In the genomic region with DNA sequence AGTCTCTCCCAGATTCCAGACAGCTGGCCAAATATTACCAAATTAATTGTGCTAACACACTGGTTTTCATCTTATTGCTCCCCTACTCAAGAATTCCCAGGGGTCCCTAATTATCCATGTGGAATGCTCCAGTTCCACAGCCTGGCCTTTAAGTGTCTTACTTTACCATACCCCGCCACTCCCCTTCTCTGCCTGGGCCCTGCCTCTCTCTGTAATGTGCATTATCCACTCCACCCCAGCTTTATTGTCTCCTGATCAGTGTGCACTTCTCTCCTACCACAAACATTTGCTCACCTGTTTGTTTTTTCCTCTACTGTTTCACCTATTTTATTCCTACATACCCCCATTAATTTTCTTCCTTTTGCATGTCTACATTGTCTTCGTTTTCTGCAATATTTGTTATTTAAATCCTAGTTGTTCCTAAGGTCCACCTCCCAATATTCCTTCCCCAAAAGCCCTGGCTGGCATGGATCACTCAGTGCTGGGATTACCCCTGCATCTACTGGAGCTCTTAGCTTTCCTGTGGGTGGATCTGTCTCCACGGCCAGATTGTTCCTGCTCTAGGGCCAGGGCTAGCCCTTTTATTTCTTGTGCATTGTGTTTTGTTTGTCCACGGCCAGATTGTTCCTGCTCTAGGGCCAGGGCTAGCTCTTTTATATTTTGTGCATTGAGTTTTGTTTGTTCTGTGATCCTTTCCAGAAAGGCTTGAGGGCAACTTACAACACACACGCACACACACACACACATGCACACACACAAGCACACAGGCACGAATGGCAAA, we compare ENCODE assay signal across 20 cellular contexts. TPM values are rescaled to one million over a fixed set of nuclear protein-coding genes. Genes with fewer than 3 reads are reported as not detected.
DNase-seq lines count a peak whose midpoint lies in the region; ATAC-seq and TF ChIP-seq lines count a peak whose summit lies in the region.
"Had no signal": no experiment of that assay in that cellular context is flagged by ENCODE, and none has a peak within 500 bp of the region (broad histone marks: within the 10 kb centered on the region; RNA-seq: fewer than 3 reads in every experiment).

No MANE protein-coding gene starts in this region.

- H3K4me1 ChIP-seq in colonic mucosa (no peaks in the 10 kb centered on the region), PC-9 (replicated peaks; ENCODE audit: insufficient read depth) (no peaks in the 10 kb centered on the region; the same call in 1 of the 2 replicates)
- H3K4me1 ChIP-seq: adrenal gland had no signal

- H2AFZ ChIP-seq in PC-9, result no peak overlapping the region
- H2AFZ ChIP-seq: hepatocyte had no signal

- H3K27ac ChIP-seq in colonic mucosa, result peak overlapping the region; percentile 87
- H3K27ac ChIP-seq in PC-9, result no peak overlapping the region
- H3K27ac ChIP-seq: adrenal gland, hepatocyte, thyroid gland had no signal

- H3K79me2 ChIP-seq in PC-9 (ENCODE audit: low read depth), result no peaks in the 10 kb centered on the region
- H3K79me2 ChIP-seq: hepatocyte had no signal

- POLR2A ChIA-PET in PC-9 (lab: Charles Lee; ENCODE audit: unreplicated experiment), result no interaction called here

- H3K4me3 ChIP-seq in colonic mucosa (no peak overlapping the region), PC-9 (no peak overlapping the region)
- H3K4me3 ChIP-seq: adrenal gland, hepatocyte, thyroid gland had no signal

- no peaks in the 10 kb centered on the region for H3K27me3 ChIP-seq in colonic mucosa
- no peaks in the 10 kb centered on the region for H3K27me3 ChIP-seq in PC-9 (ENCODE audit: insufficient read depth, low read depth)
- H3K27me3 ChIP-seq: adrenal gland, hepatocyte, thyroid gland had no signal

- TF ChIP-seq CTCF in colonic mucosa (IDR thresholded peaks at IDR 0.05) (no peak), PC-9 (conservative IDR thresholded peaks at IDR 0.05) (no peak)

- CTCF ChIA-PET in PC-9 (lab: Charles Lee), result no interaction called here

- ATAC-seq in GM21737 (IDR thresholded peaks at IDR 0.05; ENCODE audit: unreplicated experiment) (no peak), HG02588 (IDR thresholded peaks at IDR 0.05; ENCODE audit: unreplicated experiment) (no peak)
- ATAC-seq: activated CD8-positive, alpha-beta T cell treated with anti-CD3 and anti-CD28 coated beads, Interleukin-2, amount 10 ng/mL, durations not matched to agents 7 days and 5 days; stimulated activated effector memory CD8-positive, alpha-beta T cell treated with anti-CD3 and anti-CD28 coated beads, Interleukin-12 subunit alpha, Interleukin-12 subunit beta, amount 100 ng/mL, for 72 hours had no signal

- no peaks in the 10 kb centered on the region for H3F3A ChIP-seq in PC-9 (ENCODE audit: insufficient read depth, low read depth)

- no peaks in the 10 kb centered on the region for H3K36me3 ChIP-seq in colonic mucosa
- H3K36me3 ChIP-seq in PC-9 (ENCODE audit: low read depth), result no peaks in the 10 kb centered on the region
- H3K36me3 ChIP-seq: adrenal gland, thyroid gland had no signal

- no peaks in the 10 kb centered on the region for H3K9me3 ChIP-seq in colonic mucosa
- H3K9me3 ChIP-seq in PC-9 (ENCODE audit: insufficient read depth, low read depth), result no peaks in the 10 kb centered on the region
- H3K9me3 ChIP-seq: adrenal gland, thyroid gland had no signal

- H4K20me1 ChIP-seq in PC-9 (ENCODE audit: insufficient read depth), result no peaks in the 10 kb centered on the region

- no peaks in the 10 kb centered on the region for H3K9me2 ChIP-seq in PC-9 (ENCODE audit: insufficient read depth)

- DNase-seq in NCI-H2081 (lab: John Stamatoyannopoulos, UW) (peak; percentile 39 to 52), NCI-H2081 treated with DMSO at 0.1 percent for 48 hours (lab: John Stamatoyannopoulos, UW) (no peak), NCI-H187 (lab: John Stamatoyannopoulos, UW) (peak; percentile 57 to 73), colonic mucosa (peak; percentile 78), renal cortical epithelial cell (ENCODE audit: low read depth) (peak; percentile 41), PC-9 (no peak)
- DNase-seq: activated B cell treated with CpG ODN at 0.5 μM for 24 hours; activated CD8-positive, alpha-beta T cell treated with anti-CD3 and anti-CD28 coated beads, Interleukin-2, amount 10 ng/mL, durations not matched to agents 7 days and 5 days; adrenal gland; EL; kidney; mesendoderm; NCI-H1694 treated with DMSO at 0.1 percent for 48 hours; nephron progenitor cell; SHP77 treated with DMSO at 0.1 percent for 48 hours had no signal

- H3K9ac ChIP-seq in colonic mucosa (ENCODE audit: low read depth in 2 of 2, low read length in 2 of 2), result no peak overlapping the region

- intact Hi-C loops in colonic mucosa (cut with DNase I) (no loop called here), PC-9 (cut with micrococcal nuclease; ENCODE audit: unreplicated experiment) (no loop called here)

- no TSS peak for BruUV-seq in PC-9 (replicated peaks; lab: Mats Ljungman, UMichigan)

- H3K4me2 ChIP-seq in PC-9, result no peak overlapping the region
- H3K4me2 ChIP-seq: hepatocyte had no signal

RNA-seq across cellular contexts. Expression of gene ATP1B1, which starts 33.4 kb away (rescaled TPM):
- total RNA-seq in colonic mucosa (100 to 1,000 TPM; 378 to 678 TPM), renal cortical epithelial cell (96.4 and 314 TPM in 2 replicates), PC-9 (2021) (110 and 113 TPM in 2 replicates)

Comparison
In these comparisons a context has a peak if more than half of its experiments do, and no peak if none do; other contexts are left out.
1. DNase-seq: peak in NCI-H2081 (2 of 2), NCI-H187 (2 of 2), colonic mucosa (single experiment) and renal cortical epithelial cell (single experiment); none in NCI-H2081 treated with DMSO at 0.1 percent for 48 hours (single experiment) and PC-9 (0 of 2).